Comparison of ENCODE assay signal across 15 cellular contexts in genomic region chr3:29064085-29064484, GRCh38.
A peak's percentile ranks its signal among the peaks of the same experiment; 100 is the strongest.
DNase-seq lines count a peak whose midpoint lies in the region; ATAC-seq lines count a peak whose summit lies in the region.
"Had no signal": no experiment of that assay in that cellular context is flagged by ENCODE, and none has a peak within 500 bp of the region (broad histone marks: within the 10 kb centered on the region; RNA-seq: fewer than 3 reads in every experiment).

No MANE protein-coding gene starts in this region.

- DNase-seq in AG08395 (ENCODE audit: low spot score) (peak; percentile 31), HCEC 1CT (peak; percentile 48), SW480 (ENCODE audit: low spot score) (peak; percentile 79), kidney glomerular epithelial cell (lab: John Stamatoyannopoulos, UW) (peak; percentile 18), KG1 (lab: John Stamatoyannopoulos, UW) (no peak), NCI-H187 treated with DMSO at 0.1 percent for 48 hours (lab: John Stamatoyannopoulos, UW) (no peak)
- no peak for DNase-seq in stimulated activated CD4-positive, alpha-beta T cell treated with anti-CD3 and anti-CD28 coated beads, Interleukin-2, amount 100 ng/mL, for 48 hours
- DNase-seq: activated CD4-positive, CD25-positive, alpha-beta regulatory T cell; activated T-cell treated with anti-CD3 and anti-CD28 coated beads, Interleukin-2, amount 50 U/mL, for 24 hours; anterior cingulate cortex; effector memory CD8-positive, alpha-beta T cell; NCI-H510A treated with DMSO at 0.1 percent for 48 hours; posterior cingulate gyrus; stimulated activated naive CD8-positive, alpha-beta T cell treated with anti-CD3 and anti-CD28 coated beads, Interleukin-15, Interleukin-2, amounts not matched to agents 100 U/mL and 50 U/mL, for 24 hours had no signal

- ATAC-seq in HG02610 (IDR thresholded peaks at IDR 0.05; ENCODE audit: unreplicated experiment): no peak
- ATAC-seq: effector memory CD8-positive, alpha-beta T cell; stimulated activated naive CD8-positive, alpha-beta T cell treated with anti-CD3 and anti-CD28 coated beads, Interleukin-15, Interleukin-2, amounts not matched to agents 100 U/mL and 50 U/mL, for 24 hours had no signal

Comparison
In these comparisons a context has a peak if more than half of its experiments do, and no peak if none do; other contexts are left out.
1. DNase-seq: peak in AG08395 (single experiment), HCEC 1CT (single experiment), SW480 (single experiment) and kidney glomerular epithelial cell (single experiment); none in KG1 (single experiment), stimulated activated CD4-positive, alpha-beta T cell treated with anti-CD3 and anti-CD28 coated beads, Interleukin-2, amount 100 ng/mL, for 48 hours (0 of 2) and NCI-H187 treated with DMSO at 0.1 percent for 48 hours (single experiment).